1 cellular context compared by ENCODE assay signal in the genomic region with DNA sequence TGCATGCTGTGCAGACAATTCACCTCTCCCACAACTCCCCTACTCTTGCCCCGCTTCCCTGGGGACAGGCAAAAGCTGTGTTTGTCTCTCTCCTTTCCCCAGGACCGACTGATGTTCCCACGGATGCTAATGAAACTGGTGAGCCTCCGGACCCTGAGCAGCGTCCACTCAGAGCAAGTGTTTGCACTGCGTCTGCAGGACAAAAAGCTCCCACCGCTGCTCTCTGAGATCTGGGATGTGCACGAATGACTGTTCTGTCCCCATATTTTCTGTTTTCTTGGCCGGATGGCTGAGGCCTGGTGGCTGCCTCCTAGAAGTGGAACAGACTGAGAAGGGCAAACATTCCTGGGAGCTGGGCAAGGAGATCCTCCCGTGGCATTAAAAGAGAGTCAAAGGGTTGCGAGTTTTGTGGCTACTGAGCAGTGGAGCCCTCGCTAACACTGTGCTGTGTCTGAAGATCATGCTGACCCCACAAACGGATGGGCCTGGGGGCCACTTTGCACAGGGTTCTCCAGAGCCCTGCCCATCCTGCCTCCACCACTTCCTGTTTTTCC.
TF ChIP-seq lines count a peak whose summit lies in the region.

No MANE protein-coding gene starts in this region.

TF ChIP-seq in A549, 52 proteins besides CTCF, POLR2A, EP300 and RAD21 (continued from another document):
- TF ChIP-seq BCL3 (IDR thresholded peaks at IDR 0.05), result no peak
- TF ChIP-seq HOXA7 (CRISPR knock-in tag; IDR thresholded peaks at IDR 0.05), result no peak
- no peak for TF ChIP-seq ZC3H11A (IDR thresholded peaks at IDR 0.05)
- TF ChIP-seq E2F6 (IDR thresholded peaks at IDR 0.05; ENCODE audit: borderline replicate concordance, low read depth), result no peak
- TF ChIP-seq KDM5A (IDR thresholded peaks at IDR 0.05), result no peak
- TF ChIP-seq NPAS2 (CRISPR knock-in tag; IDR thresholded peaks at IDR 0.05; ENCODE audit: borderline replicate concordance), result no peak
- no peak for TF ChIP-seq REST (IDR thresholded peaks at IDR 0.05)
- TF ChIP-seq PHF8 (IDR thresholded peaks at IDR 0.05; ENCODE audit: borderline replicate concordance, low read depth), result no peak
- no peak for TF ChIP-seq EHMT2 (IDR thresholded peaks at IDR 0.05; ENCODE audit: low read depth)
- no peak for TF ChIP-seq POLR2AphosphoS2 (conservative IDR thresholded peaks at IDR 0.05; ENCODE audit: low read length)
- TF ChIP-seq GATA3 (IDR thresholded peaks at IDR 0.05; ENCODE audit: borderline replicate concordance), result no peak
- TF ChIP-seq PBX3 (IDR thresholded peaks at IDR 0.05), result no peak
- no peak for TF ChIP-seq HOXB5 (CRISPR knock-in tag; IDR thresholded peaks at IDR 0.05)
- TF ChIP-seq HOXB13 (CRISPR knock-in tag; IDR thresholded peaks at IDR 0.05; ENCODE audit: low read depth), result no peak
- no peak for TF ChIP-seq USF2 (IDR thresholded peaks at IDR 0.05)
- TF ChIP-seq, protein P1, sequence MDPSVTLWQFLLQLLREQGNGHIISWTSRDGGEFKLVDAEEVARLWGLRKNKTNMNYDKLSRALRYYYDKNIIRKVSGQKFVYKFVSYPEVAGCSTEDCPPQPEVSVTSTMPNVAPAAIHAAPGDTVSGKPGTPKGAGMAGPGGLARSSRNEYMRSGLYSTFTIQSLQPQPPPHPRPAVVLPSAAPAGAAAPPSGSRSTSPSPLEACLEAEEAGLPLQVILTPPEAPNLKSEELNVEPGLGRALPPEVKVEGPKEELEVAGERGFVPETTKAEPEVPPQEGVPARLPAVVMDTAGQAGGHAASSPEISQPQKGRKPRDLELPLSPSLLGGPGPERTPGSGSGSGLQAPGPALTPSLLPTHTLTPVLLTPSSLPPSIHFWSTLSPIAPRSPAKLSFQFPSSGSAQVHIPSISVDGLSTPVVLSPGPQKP (IDR thresholded peaks at IDR 0.05; ENCODE audit: low read depth, low read length), result no peak
- TF ChIP-seq RNF2 (IDR thresholded peaks at IDR 0.05; ENCODE audit: borderline replicate concordance, low read depth), result no peak
TF ChIP-seq in A549: peak in this region for 0.
